Comparison of ENCODE assay signal across 15 cellular contexts in the genomic region with DNA sequence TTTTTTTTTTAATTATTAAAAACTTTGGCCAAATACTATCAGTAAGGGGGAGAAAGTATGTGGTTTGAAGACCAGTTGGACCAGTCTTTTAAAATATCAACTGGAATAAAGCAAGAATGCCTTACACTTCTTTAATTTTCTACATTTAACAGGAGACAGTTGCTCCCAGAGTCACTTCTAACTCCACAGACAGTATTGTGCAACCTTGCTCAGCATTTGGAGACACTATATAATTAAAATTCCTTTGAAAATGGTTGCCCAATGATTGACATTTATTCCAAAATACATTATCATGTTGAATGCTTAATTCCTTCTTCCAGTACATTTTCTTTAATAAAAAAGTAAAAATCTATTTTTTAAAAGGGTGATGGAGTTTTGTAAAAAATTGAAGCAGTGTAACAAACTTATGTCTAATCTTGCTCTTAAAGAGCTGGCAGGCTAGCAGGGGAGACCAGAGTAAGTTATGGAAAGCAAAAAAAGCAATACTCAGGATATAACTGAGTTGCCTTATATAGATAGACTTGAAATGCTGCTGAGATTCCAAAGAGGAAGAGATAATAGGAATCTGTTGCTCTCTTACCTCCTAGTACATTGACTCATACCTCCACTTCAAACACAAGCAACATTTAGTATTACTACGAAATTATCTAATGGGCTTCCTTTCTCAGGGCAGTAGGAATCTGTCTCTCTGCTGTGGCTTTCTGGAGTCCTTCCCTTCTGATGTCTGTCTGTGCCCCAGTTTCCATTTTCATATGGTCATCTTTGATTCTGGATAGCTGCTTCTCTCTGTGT.
DNase-seq lines count a peak whose midpoint lies in the region; ATAC-seq and TF ChIP-seq lines count a peak whose summit lies in the region.
"Had no signal": no experiment of that assay in that cellular context is flagged by ENCODE, and none has a peak within 500 bp of the region (broad histone marks: within the 10 kb centered on the region; RNA-seq: fewer than 3 reads in every experiment).

No MANE protein-coding gene starts in this region.

- no peak overlapping the region for H3K4me3 Mint-ChIP-seq in WTC11
- H3K4me3 Mint-ChIP-seq: naive thymus-derived CD8-positive, alpha-beta T cell; stimulated activated naive CD8-positive, alpha-beta T cell treated with anti-CD3 and anti-CD28 coated beads, Interleukin-15, amount 100 ng/mL, for 72 hours had no signal

- no peak overlapping the region for H3K27ac Mint-ChIP-seq in WTC11
- H3K27ac Mint-ChIP-seq: naive thymus-derived CD8-positive, alpha-beta T cell had no signal

- H2BK120ac ChIP-seq in mesenchymal stem cell (ENCODE audit: low read depth, low read length), result peak overlapping the region; percentile 73

- H3K4me2 ChIP-seq in mesenchymal stem cell (ENCODE audit: low read length, poor library complexity, severe bottlenecking), result no peak overlapping the region

- H2BK5ac ChIP-seq in mesenchymal stem cell (ENCODE audit: low read depth, low read length, poor library complexity, severe bottlenecking), result no peak overlapping the region

- peak overlapping the region; percentile 72 for H3K9ac ChIP-seq in mesenchymal stem cell (ENCODE audit: low read length)

- peak; percentile 9 for DNase-seq in OCI-M1 (lab: John Stamatoyannopoulos, UW)
- DNase-seq in fibroblast of mammary gland (ENCODE audit: low read depth), result peak; percentile 22
- peak; percentile 57 for DNase-seq in mesenchymal stem cell
- DNase-seq in thoracic aorta (ENCODE audit: low spot score), result no peak
- DNase-seq in NOMO-1 treated with dmso at 0.1 percent for 144 hours (lab: John Stamatoyannopoulos, UW; ENCODE audit: unreplicated experiment), result no peak
- no peak for DNase-seq in DMS153 treated with DMSO at 0.1 percent for 48 hours (lab: John Stamatoyannopoulos, UW; ENCODE audit: unreplicated experiment)
- DNase-seq in activated CD4-positive, CD25-positive, alpha-beta regulatory T cell (lab: John Stamatoyannopoulos, UW), result no peak
- no peak for DNase-seq in WTC11 (ENCODE audit: low spot score)
- DNase-seq: activated effector memory CD4-positive, alpha-beta T cell treated with anti-CD3 and anti-CD28 coated beads, Interleukin-2, amount 50 U/mL, for 16 hours; effector memory CD4-positive, alpha-beta T cell; GDM1; KBM-7; naive thymus-derived CD8-positive, alpha-beta T cell; RPMI8226; stimulated activated naive CD8-positive, alpha-beta T cell treated with anti-CD3 and anti-CD28 coated beads, Interleukin-15, amount 100 ng/mL, for 72 hours had no signal

- ATAC-seq in thoracic aorta (ENCODE audit: insufficient number of reproducible peaks, low FRiP score, low read depth) (no peak), WTC11 (no peak)
- ATAC-seq: naive thymus-derived CD8-positive, alpha-beta T cell; stimulated activated naive CD8-positive, alpha-beta T cell treated with anti-CD3 and anti-CD28 coated beads, Interleukin-15, amount 100 ng/mL, for 72 hours had no signal

- H3K36me3 ChIP-seq in mesenchymal stem cell (ENCODE audit: control insufficient read depth in 1 of 2, insufficient read depth in 2 of 2, low read depth in 1 of 2, low read length in 2 of 2) (no peaks in the 10 kb centered on the region), thoracic aorta (no peaks in the 10 kb centered on the region)

- peaks cover 28% of the 10 kb centered on the region for H3K4me1 Mint-ChIP-seq in WTC11
- H3K4me1 Mint-ChIP-seq: naive thymus-derived CD8-positive, alpha-beta T cell; stimulated activated naive CD8-positive, alpha-beta T cell treated with anti-CD3 and anti-CD28 coated beads, Interleukin-15, amount 100 ng/mL, for 72 hours had no signal

- POLR2A ChIA-PET in WTC11 (lab: Charles Lee), result no interaction called here

- H3K27me3 Mint-ChIP-seq in WTC11 (ENCODE audit: low read depth), result no peaks in the 10 kb centered on the region
- H3K27me3 Mint-ChIP-seq: naive thymus-derived CD8-positive, alpha-beta T cell had no signal

- H2BK12ac ChIP-seq in mesenchymal stem cell (ENCODE audit: low read length in 2 of 2), result peak overlapping the region in 1 of 2 experiments; percentile 56

- WGBS in mesenchymal stem cell, result 0% methylated on average over 1 of the region's 1 CpG

- H4K91ac ChIP-seq in mesenchymal stem cell (ENCODE audit: low read length), result no peak overlapping the region

- no peak overlapping the region for H3K23ac ChIP-seq in mesenchymal stem cell (ENCODE audit: low read length in 2 of 2)

- no peak overlapping the region for H3K14ac ChIP-seq in mesenchymal stem cell (ENCODE audit: low read length in 2 of 2)

- CTCF ChIA-PET in WTC11 (lab: Charles Lee), result interaction anchor here (1.6 kb wide), 1 partner anchor 50 kb away, joined by 6 read pairs; no protein-coding TSS in a partner anchor

- H2AK5ac ChIP-seq in mesenchymal stem cell (ENCODE audit: low read length, severe bottlenecking), result no peak overlapping the region

- H4K8ac ChIP-seq in mesenchymal stem cell (ENCODE audit: low read length), result no peak overlapping the region

- H3K4me3 ChIP-seq in fibroblast of mammary gland (ENCODE audit: control insufficient read depth, low read depth, low read length) (no peak overlapping the region), mesenchymal stem cell (ENCODE audit: insufficient read depth in 1 of 2, low read depth in 1 of 2, low read length in 2 of 2) (peak overlapping the region in 1 of 2 experiments; percentile 22), thoracic aorta (peak overlapping the region; percentile 55)

- H3K27ac ChIP-seq in mesenchymal stem cell (ENCODE audit: low read length, poor library complexity, severe bottlenecking), result no peak overlapping the region
- H3K27ac ChIP-seq in thoracic aorta, result no peak overlapping the region

- no peaks in the 10 kb centered on the region for H3K79me1 ChIP-seq in mesenchymal stem cell (replicated peaks; ENCODE audit: low read length, poor library complexity, severe bottlenecking)

- no peaks in the 10 kb centered on the region for H3K9me3 Mint-ChIP-seq in WTC11
- H3K9me3 Mint-ChIP-seq: naive thymus-derived CD8-positive, alpha-beta T cell; stimulated activated naive CD8-positive, alpha-beta T cell treated with anti-CD3 and anti-CD28 coated beads, Interleukin-15, amount 100 ng/mL, for 72 hours had no signal

- H3K9me3 ChIP-seq in mesenchymal stem cell (ENCODE audit: control insufficient read depth, low read length) (no peaks in the 10 kb centered on the region), thoracic aorta (no peaks in the 10 kb centered on the region)

- TF ChIP-seq CTCF in fibroblast of mammary gland (conservative IDR thresholded peaks at IDR 0.05; ENCODE audit: control insufficient read depth, insufficient read depth, low read depth, low read length), result no peak
- TF ChIP-seq CTCF in thoracic aorta (IDR thresholded peaks at IDR 0.05), result no peak
- TF ChIP-seq CTCF in WTC11 (IDR thresholded peaks at IDR 0.05), result no peak

- no peaks in the 10 kb centered on the region for H3K36me3 Mint-ChIP-seq in WTC11
- H3K36me3 Mint-ChIP-seq: naive thymus-derived CD8-positive, alpha-beta T cell had no signal

- no peak overlapping the region for H2AFZ ChIP-seq in mesenchymal stem cell (ENCODE audit: low read depth, low read length)

- peak overlapping the region in 1 of 2 experiments; percentile 56 for H3K4ac ChIP-seq in mesenchymal stem cell (ENCODE audit: low read depth in 1 of 2, low read length in 2 of 2)

- peaks cover 1% of the 10 kb centered on the region for H3K4me1 ChIP-seq in mesenchymal stem cell (ENCODE audit: control insufficient read depth, insufficient read depth, low read depth, low read length)
- peaks cover 12 to 14% of the 10 kb centered on the region in 2 donors for H3K4me1 ChIP-seq in thoracic aorta (ENCODE audit: control insufficient read depth in 1 of 2, low read depth in 2 of 2)

- H3K18ac ChIP-seq in mesenchymal stem cell (ENCODE audit: low read depth in 1 of 2, low read length in 2 of 2), result peak overlapping the region; percentile 8 to 92

- H2BK15ac ChIP-seq in mesenchymal stem cell (ENCODE audit: low read depth, poor library complexity, severe bottlenecking), result no peak overlapping the region

- H3K27me3 ChIP-seq in mesenchymal stem cell (ENCODE audit: control insufficient read depth in 1 of 2, insufficient read depth in 1 of 2, low read length in 2 of 2) (no peaks in the 10 kb centered on the region), thoracic aorta (replicated peaks; ENCODE audit: insufficient read depth) (no peaks in the 10 kb centered on the region)

TF ChIP-seq in WTC11, 78 proteins besides CTCF, POLR2A, EP300 and RAD21:
- TF ChIP-seq SP1 (CRISPR knock-in tag; conservative IDR thresholded peaks at IDR 0.05) (no peak), RELA (CRISPR knock-in tag; IDR thresholded peaks at IDR 0.05; ENCODE audit: borderline replicate concordance) (no peak), NFATC4 (CRISPR knock-in tag; IDR thresholded peaks at IDR 0.05) (no peak), ZNF232 (CRISPR knock-in tag; IDR thresholded peaks at IDR 0.05) (no peak), MLX (CRISPR knock-in tag; IDR thresholded peaks at IDR 0.05) (no peak), ESRRA (CRISPR knock-in tag; IDR thresholded peaks at IDR 0.05; ENCODE audit: borderline replicate concordance) (no peak)
- TF ChIP-seq, protein P1, sequence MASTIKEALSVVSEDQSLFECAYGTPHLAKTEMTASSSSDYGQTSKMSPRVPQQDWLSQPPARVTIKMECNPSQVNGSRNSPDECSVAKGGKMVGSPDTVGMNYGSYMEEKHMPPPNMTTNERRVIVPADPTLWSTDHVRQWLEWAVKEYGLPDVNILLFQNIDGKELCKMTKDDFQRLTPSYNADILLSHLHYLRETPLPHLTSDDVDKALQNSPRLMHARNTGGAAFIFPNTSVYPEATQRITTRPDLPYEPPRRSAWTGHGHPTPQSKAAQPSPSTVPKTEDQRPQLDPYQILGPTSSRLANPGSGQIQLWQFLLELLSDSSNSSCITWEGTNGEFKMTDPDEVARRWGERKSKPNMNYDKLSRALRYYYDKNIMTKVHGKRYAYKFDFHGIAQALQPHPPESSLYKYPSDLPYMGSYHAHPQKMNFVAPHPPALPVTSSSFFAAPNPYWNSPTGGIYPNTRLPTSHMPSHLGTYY (CRISPR knock-in tag; IDR thresholded peaks at IDR 0.05), result no peak

Comparison
In these comparisons a context has a peak if more than half of its experiments do, and no peak if none do; other contexts are left out.
1. DNase-seq: peak in OCI-M1 (single experiment), fibroblast of mammary gland (single experiment) and mesenchymal stem cell (single experiment); none in thoracic aorta (single experiment), NOMO-1 treated with dmso at 0.1 percent for 144 hours (single experiment), DMS153 treated with DMSO at 0.1 percent for 48 hours (single experiment), activated CD4-positive, CD25-positive, alpha-beta regulatory T cell (0 of 4) and WTC11 (single experiment).